ENCODE assay signal across 29 cellular contexts in the genomic region with DNA sequence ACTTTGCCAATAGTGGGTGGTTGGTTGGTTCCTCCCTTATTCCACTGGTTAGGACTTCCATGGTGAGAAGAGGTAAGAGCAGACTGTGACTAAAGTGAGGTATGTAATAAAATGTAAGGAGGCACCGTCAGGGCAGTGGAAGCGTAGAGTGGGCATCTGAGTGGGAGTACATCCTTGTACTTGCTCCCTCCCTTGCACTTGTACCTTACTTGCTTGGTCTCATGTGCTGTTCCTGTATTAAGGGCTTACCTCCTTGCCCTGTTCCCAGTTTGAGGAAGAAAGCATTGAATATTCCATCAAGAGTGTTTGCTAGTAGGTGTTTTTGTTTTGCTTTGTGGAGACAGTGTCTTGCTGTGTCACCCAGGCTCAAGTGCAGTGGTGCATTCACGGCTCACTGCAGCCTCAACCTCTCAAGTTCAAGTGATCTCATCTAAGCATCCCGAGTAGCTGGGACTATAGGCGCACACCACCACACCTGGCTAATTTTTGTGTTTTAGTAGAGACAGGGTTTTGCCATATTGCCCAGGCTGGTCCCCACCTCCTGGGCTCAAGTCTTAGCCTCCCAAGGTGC. TPM values are rescaled to one million over a fixed set of nuclear protein-coding genes. Genes with fewer than 3 reads are reported as not detected.
DNase-seq lines count a peak whose midpoint lies in the region; ATAC-seq, FAIRE-seq and TF ChIP-seq lines count a peak whose summit lies in the region.
"Had no signal": no experiment of that assay in that cellular context is flagged by ENCODE, and none has a peak within 500 bp of the region (broad histone marks: within the 10 kb centered on the region; RNA-seq: fewer than 3 reads in every experiment).

No MANE protein-coding gene starts in this region.

- no peak overlapping the region for H3K4me3 Mint-ChIP-seq in T-helper 17 cell
- H3K4me3 Mint-ChIP-seq: activated CD4-positive, alpha-beta T cell treated with anti-CD3 and anti-CD28 coated beads, Interleukin-2, amount 10 ng/mL, durations not matched to agents 24 days and 14 days; CD8-positive, alpha-beta T cell; immature natural killer cell; nephron; stimulated activated memory B cell treated with anti-CD40 and anti-IgM and Interleukin-4, amounts not matched to agents 10 μg/mL and 1 μg/mL and 100 μg/mL, for 72 hours had no signal

- ATAC-seq in T-helper 17 cell (no peak), sciatic nerve (no peak)
- peak; percentile 21 for ATAC-seq in stimulated activated naive CD8-positive, alpha-beta T cell treated with anti-CD3 and anti-CD28 coated beads, Interleukin-15, Interleukin-2, amounts not matched to agents 100 U/mL and 50 U/mL, for 24 hours
- ATAC-seq: CD8-positive, alpha-beta T cell; left lung; stimulated activated memory B cell treated with anti-CD40 and anti-IgM and Interleukin-4, amounts not matched to agents 10 μg/mL and 1 μg/mL and 100 μg/mL, for 72 hours had no signal

- no peak overlapping the region for H3K4me3 ChIP-seq in H7 (ENCODE audit: insufficient read depth, low read depth, low read length)
- H3K4me3 ChIP-seq: cardiac muscle cell, esophagus muscularis mucosa, hepatocyte, left lung, MG63, ovary, SJSA1 had no signal

- no peaks in the 10 kb centered on the region for H3K27me3 ChIP-seq in H7 (ENCODE audit: control insufficient read depth, insufficient read depth, low read length)
- H3K27me3 ChIP-seq: cardiac muscle cell, esophagus muscularis mucosa, hepatocyte, left lung, MG63, ovary, SJSA1 had no signal

- intact Hi-C loops in sciatic nerve (cut with DNase I) = no loop called here

- peaks cover 12% of the 10 kb centered on the region for H3K9me3 ChIP-seq in T-helper 17 cell (ENCODE audit: control insufficient read depth, low read length, poor library complexity, severe bottlenecking)
- H3K9me3 ChIP-seq: ovary had no signal

- no peaks in the 10 kb centered on the region for H3K27me3 Mint-ChIP-seq in T-helper 17 cell
- H3K27me3 Mint-ChIP-seq: activated CD4-positive, alpha-beta T cell treated with anti-CD3 and anti-CD28 coated beads, Interleukin-2, amount 10 ng/mL, durations not matched to agents 24 days and 14 days; stimulated activated memory B cell treated with anti-CD40 and anti-IgM and Interleukin-4, amounts not matched to agents 10 μg/mL and 1 μg/mL and 100 μg/mL, for 72 hours had no signal

- peaks cover 2% of the 10 kb centered on the region for H3K4me1 Mint-ChIP-seq in T-helper 17 cell
- H3K4me1 Mint-ChIP-seq: immature natural killer cell; nephron; stimulated activated memory B cell treated with anti-CD40 and anti-IgM and Interleukin-4, amounts not matched to agents 10 μg/mL and 1 μg/mL and 100 μg/mL, for 72 hours had no signal

- peak; percentile 40 for TF ChIP-seq POLR2A in GM12892 (IDR thresholded peaks at IDR 0.05; ENCODE audit: low read depth, low read length)

- H3K27ac Mint-ChIP-seq in T-helper 17 cell = peak overlapping the region; percentile 56
- H3K27ac Mint-ChIP-seq: activated CD4-positive, alpha-beta T cell treated with anti-CD3 and anti-CD28 coated beads, Interleukin-2, amount 10 ng/mL, durations not matched to agents 24 days and 14 days; nephron; stimulated activated memory B cell treated with anti-CD40 and anti-IgM and Interleukin-4, amounts not matched to agents 10 μg/mL and 1 μg/mL and 100 μg/mL, for 72 hours had no signal

- H3K36me3 ChIP-seq in H7 (replicated peaks; ENCODE audit: control insufficient read depth, insufficient read depth, low read length) = peaks cover 11% of the 10 kb centered on the region
- H3K36me3 ChIP-seq: ovary had no signal

- DNase-seq in NCI-H2107 treated with DMSO at 0.1 percent for 48 hours (lab: John Stamatoyannopoulos, UW; ENCODE audit: unreplicated experiment) (peak; percentile 38), NCI-H2107 (lab: John Stamatoyannopoulos, UW) (no peak), GM12892 (ENCODE audit: insufficient read length) (no peak), T-helper 17 cell (no peak), H7 (no peak), sciatic nerve (ENCODE audit: low spot score) (no peak), cerebellar nuclear complex (lab: John Stamatoyannopoulos, UW) (no peak)
- no peak for DNase-seq in stimulated activated naive CD8-positive, alpha-beta T cell treated with anti-CD3 and anti-CD28 coated beads, Interleukin-15, Interleukin-2, amounts not matched to agents 100 U/mL and 50 U/mL, for 24 hours
- DNase-seq: activated CD4-positive, alpha-beta T cell treated with anti-CD3 and anti-CD28 coated beads, Interleukin-2, amount 10 ng/mL, durations not matched to agents 24 days and 14 days; aorta; CD8-positive, alpha-beta T cell; cortex of kidney; foreskin melanocyte; immature natural killer cell; KBM-7; left lung; MG63; NCI-H1417 treated with DMSO at 0.1 percent for 48 hours; NCI-H526 treated with DMSO at 0.1 percent for 48 hours; ovary; stimulated activated CD4-positive, alpha-beta T cell treated with anti-CD3 and anti-CD28 coated beads, Interleukin-4, amount 100 ng/mL, for 1 hour; T-helper 1 cell had no signal

- H3K36me3 Mint-ChIP-seq in T-helper 17 cell (ENCODE audit: low read depth) = peaks cover 4% of the 10 kb centered on the region

- FAIRE-seq in GM12892 (lab: Jason Lieb, UNC) = no peak
- FAIRE-seq: GM19239 had no signal

RNA-seq across cellular contexts. Expression of a gene that starts 25.5 kb away (rescaled TPM):
- polyA plus RNA-seq in GM12892 (2012; ENCODE audit: missing spikeins) = 57.5 TPM
- 100 to 1,000 TPM; 101 to 121 TPM for total RNA-seq in T-helper 17 cell
- 124 and 129 TPM in 2 replicates for total RNA-seq in H7 (2014; rRNA removed; shearing (Covaris generic))
- total RNA-seq in sciatic nerve = 65.9 TPM

RNA-seq across cellular contexts. Expression of a gene that starts 58.4 kb away (rescaled TPM):
- 73.1 TPM for polyA plus RNA-seq in GM12892 (2012; ENCODE audit: missing spikeins)
- total RNA-seq in T-helper 17 cell (10 to 100 TPM; 28.1 to 36.8 TPM), sciatic nerve (35.5 TPM)
- 37.1 and 46.0 TPM in 2 replicates for total RNA-seq in H7 (2014; rRNA removed; shearing (Covaris generic))
